In genomic region chr7:100444311-100445278, GRCh38 we compare ENCODE assay signal across 1 cellular context.
TF ChIP-seq lines count a peak whose summit lies in the region.

No MANE protein-coding gene starts in this region.

TF ChIP-seq in HEK293, 187 proteins besides CTCF, POLR2A, EP300 and RAD21 (continued from another document and continues in another):
- TF ChIP-seq, protein P1, sequence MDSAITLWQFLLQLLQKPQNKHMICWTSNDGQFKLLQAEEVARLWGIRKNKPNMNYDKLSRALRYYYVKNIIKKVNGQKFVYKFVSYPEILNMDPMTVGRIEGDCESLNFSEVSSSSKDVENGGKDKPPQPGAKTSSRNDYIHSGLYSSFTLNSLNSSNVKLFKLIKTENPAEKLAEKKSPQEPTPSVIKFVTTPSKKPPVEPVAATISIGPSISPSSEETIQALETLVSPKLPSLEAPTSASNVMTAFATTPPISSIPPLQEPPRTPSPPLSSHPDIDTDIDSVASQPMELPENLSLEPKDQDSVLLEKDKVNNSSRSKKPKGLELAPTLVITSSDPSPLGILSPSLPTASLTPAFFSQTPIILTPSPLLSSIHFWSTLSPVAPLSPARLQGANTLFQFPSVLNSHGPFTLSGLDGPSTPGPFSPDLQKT (IDR thresholded peaks at IDR 0.05; ENCODE audit: borderline replicate concordance, low read depth, low read length): no peak
- no peak for TF ChIP-seq ZNF16 (tag by site-specific recombination; IDR thresholded peaks at IDR 0.05; ENCODE audit: low read depth)
- no peak for TF ChIP-seq ZNF248 (tag by site-specific recombination; IDR thresholded peaks at IDR 0.05)
- no peak for TF ChIP-seq PRDM2 (tag by site-specific recombination; IDR thresholded peaks at IDR 0.05; ENCODE audit: borderline replicate concordance)
- TF ChIP-seq ZNF610 (tag by site-specific recombination; IDR thresholded peaks at IDR 0.05; ENCODE audit: borderline replicate concordance): no peak
- no peak for TF ChIP-seq SP2 (tag by site-specific recombination; IDR thresholded peaks at IDR 0.05)
- TF ChIP-seq ZNF560 (tag by site-specific recombination; IDR thresholded peaks at IDR 0.05; ENCODE audit: borderline replicate concordance): no peak
- TF ChIP-seq, protein P2, sequence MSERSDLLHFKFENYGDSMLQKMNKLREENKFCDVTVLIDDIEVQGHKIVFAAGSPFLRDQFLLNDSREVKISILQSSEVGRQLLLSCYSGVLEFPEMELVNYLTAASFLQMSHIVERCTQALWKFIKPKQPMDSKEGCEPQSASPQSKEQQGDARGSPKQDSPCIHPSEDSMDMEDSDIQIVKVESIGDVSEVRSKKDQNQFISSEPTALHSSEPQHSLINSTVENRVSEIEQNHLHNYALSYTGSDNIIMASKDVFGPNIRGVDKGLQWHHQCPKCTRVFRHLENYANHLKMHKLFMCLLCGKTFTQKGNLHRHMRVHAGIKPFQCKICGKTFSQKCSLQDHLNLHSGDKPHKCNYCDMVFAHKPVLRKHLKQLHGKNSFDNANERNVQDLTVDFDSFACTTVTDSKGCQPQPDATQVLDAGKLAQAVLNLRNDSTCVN (tag by site-specific recombination; optimal IDR thresholded peaks at IDR 0.05): no peak
- TF ChIP-seq SALL2 (tag by site-specific recombination; IDR thresholded peaks at IDR 0.05; ENCODE audit: borderline replicate concordance): no peak
- peak; percentile 48 for TF ChIP-seq ZNF335 (tag by site-specific recombination; conservative IDR thresholded peaks at IDR 0.05)
- no peak for TF ChIP-seq WT1 (tag by site-specific recombination; IDR thresholded peaks at IDR 0.05)
- TF ChIP-seq ZNF155 (tag by site-specific recombination; IDR thresholded peaks at IDR 0.05): no peak
- TF ChIP-seq SP3 (tag by site-specific recombination; IDR thresholded peaks at IDR 0.05): no peak
- TF ChIP-seq SP7 (tag by site-specific recombination; IDR thresholded peaks at IDR 0.05): no peak
- no peak for TF ChIP-seq KLF17 (tag by site-specific recombination; IDR thresholded peaks at IDR 0.05)
- no peak for TF ChIP-seq OSR2 (tag by site-specific recombination; IDR thresholded peaks at IDR 0.05)
- no peak for TF ChIP-seq ZNF433 (tag by site-specific recombination; IDR thresholded peaks at IDR 0.05; ENCODE audit: low read depth)
- TF ChIP-seq ZNF555 (tag by site-specific recombination; conservative IDR thresholded peaks at IDR 0.05): no peak
- TF ChIP-seq ZNF707 (tag by site-specific recombination; IDR thresholded peaks at IDR 0.05): no peak
- no peak for TF ChIP-seq ZNF600 (tag by site-specific recombination; IDR thresholded peaks at IDR 0.05)
- TF ChIP-seq ZNF239 (tag by site-specific recombination; IDR thresholded peaks at IDR 0.05): no peak
- TF ChIP-seq ZNF311 (tag by site-specific recombination; IDR thresholded peaks at IDR 0.05; ENCODE audit: borderline replicate concordance): no peak
- TF ChIP-seq ZNF792 (tag by site-specific recombination; IDR thresholded peaks at IDR 0.05): no peak
- TF ChIP-seq, protein P3, sequence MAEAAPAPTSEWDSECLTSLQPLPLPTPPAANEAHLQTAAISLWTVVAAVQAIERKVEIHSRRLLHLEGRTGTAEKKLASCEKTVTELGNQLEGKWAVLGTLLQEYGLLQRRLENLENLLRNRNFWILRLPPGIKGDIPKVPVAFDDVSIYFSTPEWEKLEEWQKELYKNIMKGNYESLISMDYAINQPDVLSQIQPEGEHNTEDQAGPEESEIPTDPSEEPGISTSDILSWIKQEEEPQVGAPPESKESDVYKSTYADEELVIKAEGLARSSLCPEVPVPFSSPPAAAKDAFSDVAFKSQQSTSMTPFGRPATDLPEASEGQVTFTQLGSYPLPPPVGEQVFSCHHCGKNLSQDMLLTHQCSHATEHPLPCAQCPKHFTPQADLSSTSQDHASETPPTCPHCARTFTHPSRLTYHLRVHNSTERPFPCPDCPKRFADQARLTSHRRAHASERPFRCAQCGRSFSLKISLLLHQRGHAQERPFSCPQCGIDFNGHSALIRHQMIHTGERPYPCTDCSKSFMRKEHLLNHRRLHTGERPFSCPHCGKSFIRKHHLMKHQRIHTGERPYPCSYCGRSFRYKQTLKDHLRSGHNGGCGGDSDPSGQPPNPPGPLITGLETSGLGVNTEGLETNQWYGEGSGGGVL (tag by site-specific recombination; IDR thresholded peaks at IDR 0.05): 0 out of 2 replicates have a peak, but pooled peaks have one; percentile 38
- TF ChIP-seq ZNF664 (tag by site-specific recombination; IDR thresholded peaks at IDR 0.05): peak; percentile 86
- TF ChIP-seq, protein P4, sequence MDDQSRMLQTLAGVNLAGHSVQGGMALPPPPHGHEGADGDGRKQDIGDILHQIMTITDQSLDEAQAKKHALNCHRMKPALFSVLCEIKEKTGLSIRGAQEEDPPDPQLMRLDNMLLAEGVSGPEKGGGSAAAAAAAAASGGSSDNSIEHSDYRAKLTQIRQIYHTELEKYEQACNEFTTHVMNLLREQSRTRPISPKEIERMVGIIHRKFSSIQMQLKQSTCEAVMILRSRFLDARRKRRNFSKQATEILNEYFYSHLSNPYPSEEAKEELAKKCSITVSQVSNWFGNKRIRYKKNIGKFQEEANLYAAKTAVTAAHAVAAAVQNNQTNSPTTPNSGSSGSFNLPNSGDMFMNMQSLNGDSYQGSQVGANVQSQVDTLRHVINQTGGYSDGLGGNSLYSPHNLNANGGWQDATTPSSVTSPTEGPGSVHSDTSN (CRISPR knock-in tag; IDR thresholded peaks at IDR 0.05): no peak
- no peak for TF ChIP-seq ZNF521 (tag by site-specific recombination; IDR thresholded peaks at IDR 0.05)
- TF ChIP-seq ZIC2 (tag by site-specific recombination; IDR thresholded peaks at IDR 0.05): 0 out of 2 replicates have a peak, but pooled peaks have one; percentile 17
- no peak for TF ChIP-seq ZNF623 (tag by site-specific recombination; IDR thresholded peaks at IDR 0.05)
- TF ChIP-seq, protein P5, sequence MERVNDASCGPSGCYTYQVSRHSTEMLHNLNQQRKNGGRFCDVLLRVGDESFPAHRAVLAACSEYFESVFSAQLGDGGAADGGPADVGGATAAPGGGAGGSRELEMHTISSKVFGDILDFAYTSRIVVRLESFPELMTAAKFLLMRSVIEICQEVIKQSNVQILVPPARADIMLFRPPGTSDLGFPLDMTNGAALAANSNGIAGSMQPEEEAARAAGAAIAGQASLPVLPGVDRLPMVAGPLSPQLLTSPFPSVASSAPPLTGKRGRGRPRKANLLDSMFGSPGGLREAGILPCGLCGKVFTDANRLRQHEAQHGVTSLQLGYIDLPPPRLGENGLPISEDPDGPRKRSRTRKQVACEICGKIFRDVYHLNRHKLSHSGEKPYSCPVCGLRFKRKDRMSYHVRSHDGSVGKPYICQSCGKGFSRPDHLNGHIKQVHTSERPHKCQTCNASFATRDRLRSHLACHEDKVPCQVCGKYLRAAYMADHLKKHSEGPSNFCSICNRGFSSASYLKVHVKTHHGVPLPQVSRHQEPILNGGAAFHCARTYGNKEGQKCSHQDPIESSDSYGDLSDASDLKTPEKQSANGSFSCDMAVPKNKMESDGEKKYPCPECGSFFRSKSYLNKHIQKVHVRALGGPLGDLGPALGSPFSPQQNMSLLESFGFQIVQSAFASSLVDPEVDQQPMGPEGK (tag by site-specific recombination; IDR thresholded peaks at IDR 0.05): peak; percentile 36; the same call in 1 of the 2 replicates
- TF ChIP-seq MZF1 (tag by site-specific recombination; IDR thresholded peaks at IDR 0.05; ENCODE audit: borderline replicate concordance): no peak
- TF ChIP-seq ZNF76 (tag by site-specific recombination; IDR thresholded peaks at IDR 0.05; ENCODE audit: borderline replicate concordance, low read depth): no peak
- TF ChIP-seq ZBTB48 (tag by site-specific recombination; IDR thresholded peaks at IDR 0.05): no peak
- TF ChIP-seq ZFP3 (tag by site-specific recombination; IDR thresholded peaks at IDR 0.05; ENCODE audit: low read depth): no peak
- no peak for TF ChIP-seq ZBTB8A (tag by site-specific recombination; IDR thresholded peaks at IDR 0.05)
- no peak for TF ChIP-seq SETDB1 (IDR thresholded peaks at IDR 0.05; ENCODE audit: insufficient read length, low read length)
- no peak; the same call in 1 of the 2 replicates for TF ChIP-seq ZNF629 (tag by site-specific recombination; IDR thresholded peaks at IDR 0.05)
- TF ChIP-seq ZNF416 (tag by site-specific recombination; IDR thresholded peaks at IDR 0.05): no peak
- TF ChIP-seq, protein P6, sequence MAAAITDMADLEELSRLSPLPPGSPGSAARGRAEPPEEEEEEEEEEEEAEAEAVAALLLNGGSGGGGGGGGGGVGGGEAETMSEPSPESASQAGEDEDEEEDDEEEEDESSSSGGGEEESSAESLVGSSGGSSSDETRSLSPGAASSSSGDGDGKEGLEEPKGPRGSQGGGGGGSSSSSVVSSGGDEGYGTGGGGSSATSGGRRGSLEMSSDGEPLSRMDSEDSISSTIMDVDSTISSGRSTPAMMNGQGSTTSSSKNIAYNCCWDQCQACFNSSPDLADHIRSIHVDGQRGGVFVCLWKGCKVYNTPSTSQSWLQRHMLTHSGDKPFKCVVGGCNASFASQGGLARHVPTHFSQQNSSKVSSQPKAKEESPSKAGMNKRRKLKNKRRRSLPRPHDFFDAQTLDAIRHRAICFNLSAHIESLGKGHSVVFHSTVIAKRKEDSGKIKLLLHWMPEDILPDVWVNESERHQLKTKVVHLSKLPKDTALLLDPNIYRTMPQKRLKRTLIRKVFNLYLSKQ (tag by site-specific recombination; IDR thresholded peaks at IDR 0.05; ENCODE audit: borderline replicate concordance): no peak
- no peak for TF ChIP-seq ZNF558 (tag by site-specific recombination; IDR thresholded peaks at IDR 0.05)
- TF ChIP-seq ZNF830 (tag by site-specific recombination; IDR thresholded peaks at IDR 0.05; ENCODE audit: low read depth): no peak
- no peak for TF ChIP-seq KLF7 (tag by site-specific recombination; IDR thresholded peaks at IDR 0.05; ENCODE audit: borderline replicate concordance)
- TF ChIP-seq ZNF544 (tag by site-specific recombination; IDR thresholded peaks at IDR 0.05): no peak
- TF ChIP-seq ZNF654 (tag by site-specific recombination; IDR thresholded peaks at IDR 0.05; ENCODE audit: low read depth): no peak
- no peak for TF ChIP-seq ZNF670 (tag by site-specific recombination; IDR thresholded peaks at IDR 0.05; ENCODE audit: low read depth)
- TF ChIP-seq ZNF350 (tag by site-specific recombination; IDR thresholded peaks at IDR 0.05): no peak
- TF ChIP-seq ZXDB (tag by site-specific recombination; IDR thresholded peaks at IDR 0.05): 0 out of 2 replicates have a peak, but pooled peaks have one; percentile 16
- TF ChIP-seq ZNF596 (tag by site-specific recombination; IDR thresholded peaks at IDR 0.05): no peak
- no peak for TF ChIP-seq ZFHX2 (tag by site-specific recombination; conservative IDR thresholded peaks at IDR 0.05)
- no peak for TF ChIP-seq ZNF37A (tag by site-specific recombination; IDR thresholded peaks at IDR 0.05)
- no peak for TF ChIP-seq ZNF274 (IDR thresholded peaks at IDR 0.05; ENCODE audit: low read length)
- TF ChIP-seq ZNF274 (tag by site-specific recombination; IDR thresholded peaks at IDR 0.05; ENCODE audit: borderline replicate concordance): no peak
- no peak for TF ChIP-seq ZBTB17 (tag by site-specific recombination; IDR thresholded peaks at IDR 0.05)
- TF ChIP-seq ZNF157 (tag by site-specific recombination; IDR thresholded peaks at IDR 0.05): no peak
- TF ChIP-seq ZNF585B (tag by site-specific recombination; IDR thresholded peaks at IDR 0.05): no peak
- TF ChIP-seq ZNF530 (tag by site-specific recombination; IDR thresholded peaks at IDR 0.05; ENCODE audit: low read depth): no peak
- TF ChIP-seq GLIS2 (tag by site-specific recombination; IDR thresholded peaks at IDR 0.05): peak; percentile 52
